In genomic region chr5:81794246-81794645, GRCh38 we compare ENCODE assay signal across 22 cellular contexts. TPM values are rescaled to one million over a fixed set of nuclear protein-coding genes. Genes with fewer than 3 reads are reported as not detected.
DNase-seq lines count a peak whose midpoint lies in the region; ATAC-seq and TF ChIP-seq lines count a peak whose summit lies in the region.
"Had no signal": no experiment of that assay in that cellular context is flagged by ENCODE, and none has a peak within 500 bp of the region (broad histone marks: within the 10 kb centered on the region; RNA-seq: fewer than 3 reads in every experiment).

No MANE protein-coding gene starts in this region.

- no peaks in the 10 kb centered on the region for H3K79me1 ChIP-seq in neuronal stem cell (ENCODE audit: low read depth, low read length)

- H3K9me2 ChIP-seq in GM23338 (ENCODE audit: insufficient read depth), result no peaks in the 10 kb centered on the region

- no peak overlapping the region for H3K4me3 ChIP-seq in GM23338
- H3K4me3 ChIP-seq in neuronal stem cell (ENCODE audit: low read length in 2 of 2), result no peak overlapping the region
- H3K4me3 ChIP-seq in dorsolateral prefrontal cortex, result no peak overlapping the region
- no peak overlapping the region for H3K4me3 ChIP-seq in mammary epithelial cell (replicated peaks in 1 of 3; ENCODE audit: insufficient read depth in 1 of 3, low read depth in 2 of 3, low read length in 3 of 3)
- H3K4me3 ChIP-seq: SK-N-MC had no signal

- ATAC-seq in GM23338 (peak; percentile 44; the same call in 1 of the 3 replicates), WTC11 (no peak)
- ATAC-seq: Panc1 had no signal

- H3K27ac Mint-ChIP-seq in GM23338, result no peak overlapping the region
- H3K27ac Mint-ChIP-seq in WTC11, result no peak overlapping the region
- H3K27ac Mint-ChIP-seq in type B pancreatic cell, result no peak overlapping the region
- H3K27ac Mint-ChIP-seq: CD4-positive, alpha-beta memory T cell had no signal

- no peaks in the 10 kb centered on the region for H3F3A ChIP-seq in GM23338 (replicated peaks; ENCODE audit: low read depth)

- no peak overlapping the region for H2BK15ac ChIP-seq in neuronal stem cell (ENCODE audit: low read length)

- H2AFZ ChIP-seq in GM23338 (no peak overlapping the region), neuronal stem cell (ENCODE audit: low read length) (peak overlapping the region; percentile 64), mammary epithelial cell (ENCODE audit: low read depth, low read length) (no peak overlapping the region)

- no peak overlapping the region for H3K14ac ChIP-seq in neuronal stem cell (ENCODE audit: low read length)

- TF ChIP-seq CTCF in GM23338 (conservative IDR thresholded peaks at IDR 0.05; ENCODE audit: low read depth in 2 of 2) (no peak), WTC11 (IDR thresholded peaks at IDR 0.05) (no peak), dorsolateral prefrontal cortex (IDR thresholded peaks at IDR 0.05 in 54 of 56, conservative IDR thresholded peaks at IDR 0.05 in 2 of 56; ENCODE audit: low read depth in 1 of 56, partially characterized antibody in 56 of 56) (no peak), type B pancreatic cell (conservative IDR thresholded peaks at IDR 0.05) (no peak), mammary epithelial cell (conservative IDR thresholded peaks at IDR 0.05 in 1 of 2, IDR thresholded peaks at IDR 0.05 in 1 of 2; ENCODE audit: extremely low read depth in 1 of 2, insufficient read depth in 1 of 2, low read depth in 1 of 2, low read length in 2 of 2) (no peak)

- no peaks in the 10 kb centered on the region for H3K79me2 ChIP-seq in GM23338 (replicated peaks; ENCODE audit: insufficient read depth)
- no peaks in the 10 kb centered on the region for H3K79me2 ChIP-seq in mammary epithelial cell (ENCODE audit: insufficient read depth, low read length)

- no peak overlapping the region for H3K4ac ChIP-seq in neuronal stem cell (ENCODE audit: low read length)

- H3K27ac ChIP-seq in GM23338 (ENCODE audit: low read depth), result no peak overlapping the region
- no peak overlapping the region for H3K27ac ChIP-seq in neuronal stem cell (replicated peaks; ENCODE audit: low read length)
- no peak overlapping the region for H3K27ac ChIP-seq in dorsolateral prefrontal cortex
- no peak overlapping the region for H3K27ac ChIP-seq in mammary epithelial cell (ENCODE audit: insufficient read depth, low read depth, low read length)
- H3K27ac ChIP-seq: RWPE1, SK-N-MC had no signal

- in situ Hi-C loops in mammary epithelial cell (cut with MboI; ENCODE audit: low sequenced_read_pairs in 2 of 2), result no loop called here

- POLR2A ChIA-PET in WTC11 (lab: Charles Lee), result interaction anchor here (0.9 kb wide), 1 partner anchor 43 kb away, joined by 5 read pairs; the partner anchor contains the start of gene SSBP2

- H3K27me3 ChIP-seq in GM23338 (ENCODE audit: insufficient read depth), result no peaks in the 10 kb centered on the region
- no peaks in the 10 kb centered on the region for H3K27me3 ChIP-seq in neuronal stem cell (ENCODE audit: control insufficient read depth in 3 of 3, insufficient read depth in 3 of 3, low read depth in 1 of 3, low read length in 3 of 3)
- H3K27me3 ChIP-seq in dorsolateral prefrontal cortex, result no peaks in the 10 kb centered on the region
- H3K27me3 ChIP-seq in mammary epithelial cell (ENCODE audit: insufficient read depth, low read length), result peaks cover 1% of the 10 kb centered on the region

- dilution Hi-C loops in mammary epithelial cell (cut with HindIII; ENCODE audit: low sequenced_read_pairs), result no loop called here

- H3K23ac ChIP-seq in neuronal stem cell (ENCODE audit: low read depth, low read length, poor library complexity), result no peak overlapping the region

- no peak overlapping the region for H4K91ac ChIP-seq in neuronal stem cell (ENCODE audit: low read depth, low read length, poor library complexity)

- H2AK5ac ChIP-seq in neuronal stem cell (ENCODE audit: low read depth, low read length), result no peak overlapping the region

- H3K9me3 Mint-ChIP-seq in GM23338 (no peaks in the 10 kb centered on the region), WTC11 (no peaks in the 10 kb centered on the region), type B pancreatic cell (peaks cover 13% of the 10 kb centered on the region)
- H3K9me3 Mint-ChIP-seq: H9 had no signal

- CTCF ChIA-PET in WTC11 (lab: Charles Lee), result interaction anchor here (1.3 to 1.7 kb wide), 3 partner anchors 44 to 368 kb away, joined by 3 to 9 read pairs (median 3); no protein-coding TSS in a partner anchor
- CTCF ChIA-PET in mammary epithelial cell (lab: Charles Lee; ENCODE audit: low non-redundant PET), result no interaction called here

- H3K4me1 Mint-ChIP-seq in GM23338 (peaks cover 25% of the 10 kb centered on the region), WTC11 (peaks cover 38% of the 10 kb centered on the region), type B pancreatic cell (ENCODE audit: unreplicated experiment) (peaks cover 31% of the 10 kb centered on the region)

- intact Hi-C loops in dorsolateral prefrontal cortex (cut with DNase I) (no loop called here), mammary epithelial cell (cut with micrococcal nuclease) (no loop called here)

- H3K9ac ChIP-seq in neuronal stem cell (ENCODE audit: low read depth, low read length, poor library complexity), result no peak overlapping the region
- H3K9ac ChIP-seq in mammary epithelial cell (ENCODE audit: insufficient read depth, low read length), result no peak overlapping the region

- no peaks in the 10 kb centered on the region for H3K36me3 ChIP-seq in GM23338 (ENCODE audit: insufficient read depth)
- no peaks in the 10 kb centered on the region for H3K36me3 ChIP-seq in neuronal stem cell (replicated peaks in 1 of 2; ENCODE audit: control insufficient read depth in 2 of 2, insufficient read depth in 2 of 2, low read length in 2 of 2)
- no peaks in the 10 kb centered on the region for H3K36me3 ChIP-seq in mammary epithelial cell (ENCODE audit: insufficient read depth, low read length)

- no peak overlapping the region for H4K8ac ChIP-seq in neuronal stem cell (ENCODE audit: low read depth, low read length)

- H3K4me2 ChIP-seq in GM23338, result no peak overlapping the region
- H3K4me2 ChIP-seq in neuronal stem cell (ENCODE audit: insufficient read depth, low read length, poor library complexity, severe bottlenecking), result no peak overlapping the region
- H3K4me2 ChIP-seq in mammary epithelial cell (ENCODE audit: insufficient read depth, low read depth, low read length), result no peak overlapping the region

- H3K4me1 ChIP-seq in GM23338 (ENCODE audit: insufficient read depth), result no peaks in the 10 kb centered on the region
- peaks cover 2 to 6% of the 10 kb centered on the region in 2 donors for H3K4me1 ChIP-seq in neuronal stem cell (ENCODE audit: control insufficient read depth in 2 of 2, insufficient read depth in 1 of 2, low read depth in 1 of 2, low read length in 2 of 2)
- H3K4me1 ChIP-seq in mammary epithelial cell (ENCODE audit: insufficient read depth, low read length), result peaks cover 3% of the 10 kb centered on the region

- WGBS in neuronal stem cell (ENCODE audit: extremely low coverage in 2 of 2, insufficient read length in 2 of 2, insufficient replicate concordance in 1 of 2), 2 donors, result no CpG with 5 or more reads among the region's 4 CpGs
- WGBS in mammary epithelial cell (ENCODE audit: low coverage, missing lambda C conversion rate), result 82% methylated on average over 4 of the region's 4 CpGs

- H4K20me1 ChIP-seq in GM23338 (replicated peaks; ENCODE audit: insufficient read depth), result no peaks in the 10 kb centered on the region
- no peaks in the 10 kb centered on the region for H4K20me1 ChIP-seq in mammary epithelial cell (ENCODE audit: insufficient read depth, low read length)

- H2BK5ac ChIP-seq in neuronal stem cell (ENCODE audit: low read length), result no peak overlapping the region

- no peak overlapping the region for H2BK120ac ChIP-seq in neuronal stem cell (ENCODE audit: low read depth, low read length)

- H3K18ac ChIP-seq in neuronal stem cell (ENCODE audit: low read length), result no peak overlapping the region

- DNase-seq in GM23338 (ENCODE audit: low spot score), result no peak
- DNase-seq in WTC11 (ENCODE audit: low spot score), result no peak
- peak; percentile 11 for DNase-seq in foreskin melanocyte
- no peak for DNase-seq in neuronal stem cell (ENCODE audit: low spot score)
- DNase-seq in dorsolateral prefrontal cortex, result no peak
- no peak for DNase-seq in type B pancreatic cell (ENCODE audit: extremely low spot score, unreplicated experiment)
- DNase-seq in mammary epithelial cell, result no peak
- DNase-seq: C1 segment of cervical spinal cord; CD4-positive, alpha-beta memory T cell; COR-L47; DMS53; H9; KBM-7; MV-4-11; NCI-H1105; NCI-H1436 treated with DMSO at 0.1 percent for 48 hours; NCI-H2029; NCI-H526 treated with DMSO at 0.1 percent for 48 hours; SIG-M5 had no signal

- no peak overlapping the region for H2BK12ac ChIP-seq in neuronal stem cell (ENCODE audit: low read length)

- H3K4me3 Mint-ChIP-seq in GM23338 (no peak overlapping the region), WTC11 (no peak overlapping the region), type B pancreatic cell (no peak overlapping the region)
- H3K4me3 Mint-ChIP-seq: CD4-positive, alpha-beta memory T cell; H9 had no signal

- H3K27me3 Mint-ChIP-seq in GM23338 (ENCODE audit: insufficient read depth, low read depth, poor library complexity), result no peaks in the 10 kb centered on the region
- H3K27me3 Mint-ChIP-seq in WTC11 (ENCODE audit: low read depth), result no peaks in the 10 kb centered on the region
- no peaks in the 10 kb centered on the region for H3K27me3 Mint-ChIP-seq in type B pancreatic cell

- H3K9me3 ChIP-seq in neuronal stem cell (replicated peaks in 1 of 2; ENCODE audit: control insufficient read depth in 2 of 2, insufficient read depth in 1 of 2, low read depth in 1 of 2, low read length in 2 of 2) (no peaks in the 10 kb centered on the region), mammary epithelial cell (replicated peaks; ENCODE audit: insufficient read depth, low read length) (no peaks in the 10 kb centered on the region)

- BruUV-seq in mammary epithelial cell (replicated peaks; lab: Mats Ljungman, UMichigan), result no TSS peak

- H3K36me3 Mint-ChIP-seq in GM23338 (ENCODE audit: low read depth) (no peaks in the 10 kb centered on the region), WTC11 (no peaks in the 10 kb centered on the region), type B pancreatic cell (no peaks in the 10 kb centered on the region)

TF ChIP-seq in WTC11, 78 proteins besides CTCF, POLR2A, EP300 and RAD21 (continues in another document):
- TF ChIP-seq SP1 (CRISPR knock-in tag; conservative IDR thresholded peaks at IDR 0.05), result 0 out of 2 replicates have a peak, but pooled peaks have one; percentile 9

RNA-seq across cellular contexts. Expression of gene SSBP2, which starts 43.3 kb away (rescaled TPM):
- total RNA-seq in GM23338 (2014; rRNA removed; shearing (Covaris generic)), result 20.4 and 21.5 TPM in 2 replicates
- polyA plus RNA-seq in GM23338 (2016; fragmentation: Nextera tagmentation; extraction: Ambion mirVana) (19.6 and 24.7 TPM in 2 replicates), mammary epithelial cell (33.6 TPM)
- total RNA-seq in WTC11 (2021) (24.9 to 29.7 TPM (median 27.8 TPM) in 3 replicates), dorsolateral prefrontal cortex (100 to 1,000 TPM in 38 of 120 experiments, 10 to 100 TPM in 82; 66.2 to 139 (median 94.4) TPM), type B pancreatic cell (ENCODE audit: low replicate concordance) (85.2 and 102 TPM in 2 replicates), mammary epithelial cell (10 to 100 TPM; 24.8 to 40.8 TPM)
- polyA plus RNA-seq in neuronal stem cell (2013, experiment 1 of 2), result 130 TPM
- polyA plus RNA-seq in neuronal stem cell (2013, experiment 2 of 2), result 125 TPM
- polyA minus RNA-seq in mammary epithelial cell, result 22.2 TPM
